ENCODE assay signal across 24 cellular contexts in the genomic region with DNA sequence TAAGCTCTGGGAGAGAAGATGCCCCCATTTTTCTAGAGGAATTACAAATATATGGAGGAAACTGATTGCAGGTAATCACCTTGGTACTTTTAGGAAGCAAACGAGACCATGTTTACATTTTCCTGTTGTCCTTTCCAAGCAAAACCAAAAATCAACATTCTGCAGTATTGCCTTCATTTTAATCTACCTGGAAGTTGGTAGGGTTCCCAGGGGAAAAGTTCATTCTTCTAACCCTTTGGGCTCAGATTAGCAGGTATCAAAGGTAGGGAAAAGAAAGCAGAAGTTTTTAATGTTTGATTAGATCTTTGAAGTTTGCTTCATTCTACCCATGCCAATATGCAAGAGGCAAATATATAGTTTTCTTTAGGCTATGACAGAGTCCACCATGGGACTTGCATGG. TPM values are rescaled to one million over a fixed set of nuclear protein-coding genes. Genes with fewer than 3 reads are reported as not detected.
"Had no signal": no experiment of that assay in that cellular context is flagged by ENCODE, and none has a peak within 500 bp of the region (broad histone marks: within the 10 kb centered on the region; RNA-seq: fewer than 3 reads in every experiment).

No MANE protein-coding gene starts in this region.

- ATAC-seq: effector memory CD8-positive, alpha-beta T cell; gastrocnemius medialis; heart right ventricle; left cardiac atrium; naive thymus-derived CD4-positive, alpha-beta T cell had no signal

- H3K27me3 ChIP-seq: colonic mucosa, gastrocnemius medialis had no signal

- H3K9me3 ChIP-seq: colonic mucosa, esophagus squamous epithelium, gastrocnemius medialis, heart right ventricle, left ventricle myocardium inferior, lower lobe of right lung had no signal

- H3K4me3 ChIP-seq: colonic mucosa, esophagus squamous epithelium, gastrocnemius medialis, heart right ventricle, left ventricle myocardium inferior, lower lobe of right lung had no signal

- H3K27ac Mint-ChIP-seq: dendritic cell treated with granulocyte-macrophage colony-stimulating factor and Interleukin-4, amounts not matched to agents 40 ng/mL and 50 ng/mL, for 4 days; effector memory CD8-positive, alpha-beta T cell; endodermal cell; memory B cell; naive thymus-derived CD4-positive, alpha-beta T cell had no signal

- DNase-seq: colonic mucosa; cortex of kidney; effector CD8-positive, alpha-beta T cell; effector memory CD8-positive, alpha-beta T cell; esophagus squamous epithelium; foreskin fibroblast; foreskin melanocyte; gastrocnemius medialis; glutamatergic neuron; head of caudate nucleus; heart right ventricle; hippocampal formation; left cardiac atrium; left ventricle myocardium inferior; lower lobe of right lung; midbrain; naive thymus-derived CD4-positive, alpha-beta T cell had no signal

- H3K36me3 ChIP-seq: colonic mucosa, esophagus squamous epithelium, gastrocnemius medialis, heart right ventricle, left ventricle myocardium inferior, lower lobe of right lung had no signal

- H3K27ac ChIP-seq: colonic mucosa, epithelial cell of prostate, esophagus squamous epithelium, gastrocnemius medialis, heart right ventricle, left ventricle myocardium inferior, lower lobe of right lung had no signal

- H3K4me1 ChIP-seq: colonic mucosa, esophagus squamous epithelium, gastrocnemius medialis, heart right ventricle, left ventricle myocardium inferior, lower lobe of right lung had no signal

- H3K36me3 Mint-ChIP-seq: memory B cell; naive thymus-derived CD4-positive, alpha-beta T cell had no signal

- H3K4me1 Mint-ChIP-seq: memory B cell; naive thymus-derived CD4-positive, alpha-beta T cell had no signal

- FAIRE-seq: endometrium, islet of Langerhans, keratinocyte had no signal

- H3K4me3 Mint-ChIP-seq: dendritic cell treated with granulocyte-macrophage colony-stimulating factor and Interleukin-4, amounts not matched to agents 40 ng/mL and 50 ng/mL, for 4 days; effector memory CD8-positive, alpha-beta T cell; endodermal cell; memory B cell; naive thymus-derived CD4-positive, alpha-beta T cell had no signal

- H3K9me3 Mint-ChIP-seq: effector memory CD8-positive, alpha-beta T cell; endodermal cell; memory B cell; naive thymus-derived CD4-positive, alpha-beta T cell had no signal

RNA-seq across cellular contexts. Expression of a gene that starts 28.7 kb away (rescaled TPM):
- total RNA-seq: left ventricle myocardium inferior, lower lobe of right lung had no signal
